Comparison of ENCODE assay signal across 12 cellular contexts in genomic region chr19:39951065-39951650, GRCh38. TPM values are rescaled to one million over a fixed set of nuclear protein-coding genes. Genes with fewer than 3 reads are reported as not detected.
A peak's percentile ranks its signal among the peaks of the same experiment; 100 is the strongest.
DNase-seq lines count a peak whose midpoint lies in the region; ATAC-seq lines count a peak whose summit lies in the region.
"Had no signal": no experiment of that assay in that cellular context is flagged by ENCODE, and none has a peak within 500 bp of the region (broad histone marks: within the 10 kb centered on the region; RNA-seq: fewer than 3 reads in every experiment).

No MANE protein-coding gene starts in this region.

- no peaks in the 10 kb centered on the region for H3K36me3 Mint-ChIP-seq in activated T-cell treated with anti-CD3 and anti-CD28 coated beads, Interleukin-2, amount 50 U/mL, for 4 hours (ENCODE audit: insufficient read depth)
- H3K36me3 Mint-ChIP-seq in activated CD8-positive, alpha-beta memory T cell treated with anti-CD3 and anti-CD28 coated beads, Interleukin-2, amount 10 ng/mL, durations not matched to agents 7 days and 5 days, result peaks cover 8% of the 10 kb centered on the region

- no peak overlapping the region for H3K27ac Mint-ChIP-seq in activated CD8-positive, alpha-beta memory T cell treated with anti-CD3 and anti-CD28 coated beads, Interleukin-2, amount 10 ng/mL, durations not matched to agents 7 days and 5 days

- H3K4me3 Mint-ChIP-seq in activated T-cell treated with anti-CD3 and anti-CD28 coated beads, Interleukin-2, amount 50 U/mL, for 4 hours, result peak overlapping the region; percentile 55
- no peak overlapping the region for H3K4me3 Mint-ChIP-seq in activated CD8-positive, alpha-beta memory T cell treated with anti-CD3 and anti-CD28 coated beads, Interleukin-2, amount 10 ng/mL, durations not matched to agents 7 days and 5 days

- H3K27me3 ChIP-seq in layer of hippocampus (ENCODE audit: control insufficient read depth, insufficient read depth, low read length), result no peaks in the 10 kb centered on the region
- H3K27me3 ChIP-seq: ovary had no signal

- peaks cover 80% of the 10 kb centered on the region for H3K4me1 Mint-ChIP-seq in activated T-cell treated with anti-CD3 and anti-CD28 coated beads, Interleukin-2, amount 50 U/mL, for 4 hours (ENCODE audit: low read depth)
- peaks cover 30% of the 10 kb centered on the region for H3K4me1 Mint-ChIP-seq in activated CD8-positive, alpha-beta memory T cell treated with anti-CD3 and anti-CD28 coated beads, Interleukin-2, amount 10 ng/mL, durations not matched to agents 7 days and 5 days

- H3K27me3 Mint-ChIP-seq in activated T-cell treated with anti-CD3 and anti-CD28 coated beads, Interleukin-2, amount 50 U/mL, for 4 hours (ENCODE audit: low read depth), result no peaks in the 10 kb centered on the region
- no peaks in the 10 kb centered on the region for H3K27me3 Mint-ChIP-seq in activated CD8-positive, alpha-beta memory T cell treated with anti-CD3 and anti-CD28 coated beads, Interleukin-2, amount 10 ng/mL, durations not matched to agents 7 days and 5 days

- CTCF ChIA-PET in activated CD8-positive, alpha-beta memory T cell treated with anti-CD3 and anti-CD28 coated beads, Interleukin-2, amount 10 ng/mL, durations not matched to agents 7 days and 5 days (lab: Charles Lee), result interaction anchor here (0.8 to 1.5 kb wide), 3 partner anchors 9 to 18 kb away, joined by 3 to 5 read pairs (median 3); no protein-coding TSS in a partner anchor

- peaks cover 2% of the 10 kb centered on the region for H3K9me3 Mint-ChIP-seq in activated T-cell treated with anti-CD3 and anti-CD28 coated beads, Interleukin-2, amount 50 U/mL, for 4 hours
- no peaks in the 10 kb centered on the region for H3K9me3 Mint-ChIP-seq in activated CD8-positive, alpha-beta memory T cell treated with anti-CD3 and anti-CD28 coated beads, Interleukin-2, amount 10 ng/mL, durations not matched to agents 7 days and 5 days (ENCODE audit: low read depth)

- no peak for ATAC-seq in activated T-cell treated with anti-CD3 and anti-CD28 coated beads, Interleukin-2, amount 50 U/mL, for 4 hours
- no peak for ATAC-seq in activated CD8-positive, alpha-beta memory T cell treated with anti-CD3 and anti-CD28 coated beads, Interleukin-2, amount 10 ng/mL, durations not matched to agents 7 days and 5 days
- ATAC-seq in HG03378 (IDR thresholded peaks at IDR 0.05; ENCODE audit: unreplicated experiment) (no peak), GM18868 (IDR thresholded peaks at IDR 0.05; ENCODE audit: unreplicated experiment) (no peak)

- no peak for DNase-seq in activated T-cell treated with anti-CD3 and anti-CD28 coated beads, Interleukin-2, amount 50 U/mL, for 4 hours
- DNase-seq in activated T-cell treated with anti-CD3 and anti-CD28 coated beads, Interleukin-2, amount 50 U/mL, for 1 hour, result no peak
- DNase-seq in activated CD8-positive, alpha-beta memory T cell treated with anti-CD3 and anti-CD28 coated beads, Interleukin-2, amount 10 ng/mL, durations not matched to agents 7 days and 5 days, result peak; percentile 25
- DNase-seq in substantia nigra (lab: John Stamatoyannopoulos, UW) (no peak), DMS153 (lab: John Stamatoyannopoulos, UW) (no peak)
- DNase-seq: activated CD4-positive, CD25-positive, alpha-beta regulatory T cell; NCI-H2107; NCI-H69; ovary had no signal

- H3K27ac ChIP-seq in layer of hippocampus (ENCODE audit: low read depth, low read length) (peak overlapping the region; percentile 71), substantia nigra (ENCODE audit: low read depth, low read length, poor library complexity, severe bottlenecking) (peak overlapping the region; percentile 18)
- H3K27ac ChIP-seq: ovary had no signal

RNA-seq across cellular contexts. Expression of gene FCGBP, which starts 16.7 kb away (rescaled TPM):
- 1 to 10 TPM; 1.7 to 3.0 (median 2.5) TPM for total RNA-seq in activated T-cell treated with anti-CD3 and anti-CD28 coated beads, Interleukin-2, amount 50 U/mL, for 4 hours
- total RNA-seq in activated CD8-positive, alpha-beta memory T cell treated with anti-CD3 and anti-CD28 coated beads, Interleukin-2, amount 10 ng/mL, durations not matched to agents 7 days and 5 days, result 1 to 10 TPM in 1 of 2 experiments, under 1 TPM in 1; 0.93 to 3.2 TPM

RNA-seq across cellular contexts. Expression of gene PSMC4, which starts 19.8 kb away (rescaled TPM):
- total RNA-seq in activated T-cell treated with anti-CD3 and anti-CD28 coated beads, Interleukin-2, amount 50 U/mL, for 4 hours, result 100 to 1,000 TPM; 279 to 293 (median 280) TPM
- 100 to 1,000 TPM in 1 of 2 experiments, 10 to 100 TPM in 1; 94.5 to 141 TPM for total RNA-seq in activated CD8-positive, alpha-beta memory T cell treated with anti-CD3 and anti-CD28 coated beads, Interleukin-2, amount 10 ng/mL, durations not matched to agents 7 days and 5 days

RNA-seq across cellular contexts. Expression of gene ZNF546, which starts 45.7 kb away (rescaled TPM):
- total RNA-seq in activated T-cell treated with anti-CD3 and anti-CD28 coated beads, Interleukin-2, amount 50 U/mL, for 4 hours, result 1 to 10 TPM; 2.2 to 2.8 (median 2.6) TPM
- total RNA-seq in activated CD8-positive, alpha-beta memory T cell treated with anti-CD3 and anti-CD28 coated beads, Interleukin-2, amount 10 ng/mL, durations not matched to agents 7 days and 5 days, result 1 to 10 TPM; 5.0 to 6.5 TPM
